Comparison of ENCODE assay signal across 8 cellular contexts in genomic region chr18:37980556-37980955, GRCh38.
"Had no signal": no experiment of that assay in that cellular context is flagged by ENCODE, and none has a peak within 500 bp of the region (broad histone marks: within the 10 kb centered on the region; RNA-seq: fewer than 3 reads in every experiment).

No MANE protein-coding gene starts in this region.

- FAIRE-seq: H1, H54, HTR-8/SVneo, K562 had no signal

- ATAC-seq: GM23338, K562 had no signal

- H3K27ac Mint-ChIP-seq: GM23338, H9 had no signal

- H3K4me3 ChIP-seq: GM23338, K562 had no signal

- H3K4me3 Mint-ChIP-seq: GM23338, H9 had no signal

- DNase-seq: H9, HCEC 1CT, IMR-90 had no signal
